ENCODE assay signal across 21 cellular contexts in the genomic region with DNA sequence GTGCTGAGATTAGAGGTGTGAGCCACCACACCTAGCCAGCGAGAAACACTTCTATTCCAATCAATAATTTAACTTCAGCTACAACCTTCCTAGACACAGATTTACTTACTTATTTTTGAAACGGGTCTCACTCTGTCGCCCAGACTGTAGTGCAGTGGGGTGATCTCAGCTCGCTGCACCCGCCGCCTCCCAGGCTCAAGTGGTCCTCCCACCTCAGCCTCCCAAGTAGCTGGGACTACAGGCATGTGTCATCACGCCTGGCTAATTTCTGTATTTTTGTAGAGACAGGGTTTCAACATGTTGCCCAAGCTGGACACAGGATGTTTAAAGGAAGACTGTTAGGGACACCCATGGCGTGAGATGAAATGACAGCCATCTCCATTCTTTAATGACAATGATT.
A peak's percentile ranks its signal among the peaks of the same experiment; 100 is the strongest.
DNase-seq lines count a peak whose midpoint lies in the region; ATAC-seq and TF ChIP-seq lines count a peak whose summit lies in the region.
"Had no signal": no experiment of that assay in that cellular context is flagged by ENCODE, and none has a peak within 500 bp of the region (broad histone marks: within the 10 kb centered on the region; RNA-seq: fewer than 3 reads in every experiment).

No MANE protein-coding gene starts in this region.

- intact Hi-C loops in stomach (cut with DNase I; ENCODE audit: low total_unique reads), result no loop called here

- DNase-seq in activated naive CD4-positive, alpha-beta T cell treated with anti-CD3 and anti-CD28 coated beads, Interleukin-2, amount 50 U/mL, for 72 hours (ENCODE audit: low spot score in 2 of 2), result no peak
- no peak for DNase-seq in endothelial cell (ENCODE audit: low spot score)
- no peak for DNase-seq in stimulated activated naive B cell treated with anti-CD40 and anti-IgM and Interleukin-4, amounts not matched to agents 10 μg/mL and 1 μg/mL and 100 μg/mL, for 72 hours
- no peak for DNase-seq in T-helper 2 cell
- DNase-seq in stomach, result no peak
- DNase-seq: CD4-positive, alpha-beta memory T cell; COR-L47; DMS53; GM23248; H7; MM.1S; NCI-H2029; NCI-H526 treated with DMSO at 0.1 percent for 48 hours; RPMI8226; SHP77 treated with DMSO at 0.1 percent for 48 hours had no signal

- H3K27me3 Mint-ChIP-seq in activated naive CD4-positive, alpha-beta T cell treated with anti-CD3 and anti-CD28 coated beads, Interleukin-2, amount 50 U/mL, for 24 hours, result no peaks in the 10 kb centered on the region
- peaks cover 10% of the 10 kb centered on the region for H3K27me3 Mint-ChIP-seq in endothelial cell (ENCODE audit: unreplicated experiment)
- no peaks in the 10 kb centered on the region for H3K27me3 Mint-ChIP-seq in stimulated activated naive B cell treated with anti-CD40 and anti-IgM and Interleukin-4, amounts not matched to agents 10 μg/mL and 1 μg/mL and 100 μg/mL, for 72 hours
- H3K27me3 Mint-ChIP-seq: CD4-positive, alpha-beta memory T cell; IgD-negative memory B cell had no signal

- 0 out of 2 replicates have a peak, but pooled peaks cover 3% of the 10 kb centered on the region for H3K4me1 ChIP-seq in HEK293 (ENCODE audit: control insufficient read depth, insufficient read depth, low read length)
- H3K4me1 ChIP-seq in stomach, result peaks cover 0 to 39% (median 15%) of the 10 kb centered on the region in 4 donors

- 80 to 97% (median 95%) methylated on average over 8 of the region's 8 CpGs for WGBS in stomach, 5 donors

- no peaks in the 10 kb centered on the region for H3K9me3 Mint-ChIP-seq in activated naive CD4-positive, alpha-beta T cell treated with anti-CD3 and anti-CD28 coated beads, Interleukin-2, amount 50 U/mL, for 24 hours
- H3K9me3 Mint-ChIP-seq in activated naive CD4-positive, alpha-beta T cell treated with anti-CD3 and anti-CD28 coated beads, Interleukin-2, amount 50 U/mL, for 72 hours, result no peaks in the 10 kb centered on the region
- no peaks in the 10 kb centered on the region for H3K9me3 Mint-ChIP-seq in endothelial cell (ENCODE audit: unreplicated experiment)
- H3K9me3 Mint-ChIP-seq in stimulated activated naive B cell treated with anti-CD40 and anti-IgM and Interleukin-4, amounts not matched to agents 10 μg/mL and 1 μg/mL and 100 μg/mL, for 72 hours, result no peaks in the 10 kb centered on the region
- H3K9me3 Mint-ChIP-seq: CD4-positive, alpha-beta memory T cell; IgD-negative memory B cell had no signal

- no peak overlapping the region for H3K4me3 Mint-ChIP-seq in activated naive CD4-positive, alpha-beta T cell treated with anti-CD3 and anti-CD28 coated beads, Interleukin-2, amount 50 U/mL, for 24 hours
- H3K4me3 Mint-ChIP-seq in endothelial cell (ENCODE audit: unreplicated experiment), result no peak overlapping the region
- no peak overlapping the region for H3K4me3 Mint-ChIP-seq in stimulated activated naive B cell treated with anti-CD40 and anti-IgM and Interleukin-4, amounts not matched to agents 10 μg/mL and 1 μg/mL and 100 μg/mL, for 72 hours
- H3K4me3 Mint-ChIP-seq: CD4-positive, alpha-beta memory T cell; IgD-negative memory B cell had no signal

- H3K9me3 ChIP-seq in HEK293 (ENCODE audit: control insufficient read depth, insufficient read depth, low read depth, low read length), result no peaks in the 10 kb centered on the region
- no peaks in the 10 kb centered on the region for H3K9me3 ChIP-seq in stomach

- H3K36me3 ChIP-seq in HEK293 (ENCODE audit: control insufficient read depth in 2 of 2, insufficient read depth in 1 of 2, low read length in 2 of 2) (peaks cover 0 to 4% of the 10 kb centered on the region in 2 experiments; a peak in 2 of 3 replicates), stomach (no peaks in the 10 kb centered on the region)

- TF ChIP-seq POLR2A in stomach (IDR thresholded peaks at IDR 0.05), result no peak

- H3K4me3 ChIP-seq in HEK293 (ENCODE audit: low read depth, low read length) (no peak overlapping the region), stomach (no peak overlapping the region)
- H3K4me3 ChIP-seq: GM23248 had no signal

- TF ChIP-seq CTCF in HEK293 (tag by site-specific recombination; IDR thresholded peaks at IDR 0.05) (no peak), endothelial cell (IDR thresholded peaks at IDR 0.05; ENCODE audit: unreplicated experiment) (no peak), stomach (IDR thresholded peaks at IDR 0.05) (no peak)

- POLR2A ChIA-PET in HEK293 (lab: Yijun Ruan, JAX), result no interaction called here

- no peak for ATAC-seq in activated naive CD4-positive, alpha-beta T cell treated with anti-CD3 and anti-CD28 coated beads, Interleukin-2, amount 50 U/mL, for 72 hours
- no peak for ATAC-seq in stimulated activated naive B cell treated with anti-CD40 and anti-IgM and Interleukin-4, amounts not matched to agents 10 μg/mL and 1 μg/mL and 100 μg/mL, for 72 hours (replicated peaks)
- no peak for ATAC-seq in HG03196 (IDR thresholded peaks at IDR 0.05; ENCODE audit: unreplicated experiment)

- CTCF ChIA-PET in HEK293 (lab: Yijun Ruan, JAX), result interaction anchor here (0.8 kb wide), 1 partner anchor 21 kb away, joined by 3 read pairs; no protein-coding TSS in a partner anchor

- H3K27me3 ChIP-seq in stomach, result no peaks in the 10 kb centered on the region

- H3K27ac ChIP-seq in HEK293 (ENCODE audit: extremely low read depth, low read depth, low read length) (no peak overlapping the region), stomach (no peak overlapping the region)
- H3K27ac ChIP-seq: 22Rv1, GM23248, KMS-11 had no signal

- no peaks in the 10 kb centered on the region for H3K36me3 Mint-ChIP-seq in activated naive CD4-positive, alpha-beta T cell treated with anti-CD3 and anti-CD28 coated beads, Interleukin-2, amount 50 U/mL, for 24 hours
- no peaks in the 10 kb centered on the region for H3K36me3 Mint-ChIP-seq in activated naive CD4-positive, alpha-beta T cell treated with anti-CD3 and anti-CD28 coated beads, Interleukin-2, amount 50 U/mL, for 72 hours
- peaks cover 3% of the 10 kb centered on the region for H3K36me3 Mint-ChIP-seq in endothelial cell (ENCODE audit: low read depth, unreplicated experiment)
- peaks cover 40 to 53% of the 10 kb centered on the region in 2 donors for H3K36me3 Mint-ChIP-seq in stimulated activated naive B cell treated with anti-CD40 and anti-IgM and Interleukin-4, amounts not matched to agents 10 μg/mL and 1 μg/mL and 100 μg/mL, for 72 hours

- H3K27ac Mint-ChIP-seq in activated naive CD4-positive, alpha-beta T cell treated with anti-CD3 and anti-CD28 coated beads, Interleukin-2, amount 50 U/mL, for 24 hours, result peak overlapping the region; percentile 55
- no peak overlapping the region for H3K27ac Mint-ChIP-seq in activated naive CD4-positive, alpha-beta T cell treated with anti-CD3 and anti-CD28 coated beads, Interleukin-2, amount 50 U/mL, for 72 hours
- peak overlapping the region; percentile 64 for H3K27ac Mint-ChIP-seq in endothelial cell (ENCODE audit: unreplicated experiment)
- peak overlapping the region; percentile 91 for H3K27ac Mint-ChIP-seq in stimulated activated naive B cell treated with anti-CD40 and anti-IgM and Interleukin-4, amounts not matched to agents 10 μg/mL and 1 μg/mL and 100 μg/mL, for 72 hours
- H3K27ac Mint-ChIP-seq: IgD-negative memory B cell had no signal

- TF ChIP-seq EP300 in stomach (IDR thresholded peaks at IDR 0.05), result no peak

- peaks cover 8% of the 10 kb centered on the region for H3K4me1 Mint-ChIP-seq in activated naive CD4-positive, alpha-beta T cell treated with anti-CD3 and anti-CD28 coated beads, Interleukin-2, amount 50 U/mL, for 24 hours
- peaks cover 40% of the 10 kb centered on the region for H3K4me1 Mint-ChIP-seq in endothelial cell (ENCODE audit: unreplicated experiment)
- peaks cover 67 to 91% of the 10 kb centered on the region in 2 donors for H3K4me1 Mint-ChIP-seq in stimulated activated naive B cell treated with anti-CD40 and anti-IgM and Interleukin-4, amounts not matched to agents 10 μg/mL and 1 μg/mL and 100 μg/mL, for 72 hours

TF ChIP-seq in HEK293, 187 proteins besides CTCF, POLR2A, EP300 and RAD21:
- TF ChIP-seq ZNF121 (tag by site-specific recombination; IDR thresholded peaks at IDR 0.05) (0 out of 2 replicates have a peak, but pooled peaks have one; percentile 30), ZNF350 (tag by site-specific recombination; IDR thresholded peaks at IDR 0.05) (no peak), ZFHX2 (tag by site-specific recombination; conservative IDR thresholded peaks at IDR 0.05) (peak; percentile 28), GLIS1 (tag by site-specific recombination; IDR thresholded peaks at IDR 0.05) (peak; percentile 58), ZNF16 (tag by site-specific recombination; IDR thresholded peaks at IDR 0.05; ENCODE audit: low read depth) (no peak), ZNF677 (tag by site-specific recombination; IDR thresholded peaks at IDR 0.05) (no peak), ZNF155 (tag by site-specific recombination; IDR thresholded peaks at IDR 0.05) (no peak)
- TF ChIP-seq, protein P1, sequence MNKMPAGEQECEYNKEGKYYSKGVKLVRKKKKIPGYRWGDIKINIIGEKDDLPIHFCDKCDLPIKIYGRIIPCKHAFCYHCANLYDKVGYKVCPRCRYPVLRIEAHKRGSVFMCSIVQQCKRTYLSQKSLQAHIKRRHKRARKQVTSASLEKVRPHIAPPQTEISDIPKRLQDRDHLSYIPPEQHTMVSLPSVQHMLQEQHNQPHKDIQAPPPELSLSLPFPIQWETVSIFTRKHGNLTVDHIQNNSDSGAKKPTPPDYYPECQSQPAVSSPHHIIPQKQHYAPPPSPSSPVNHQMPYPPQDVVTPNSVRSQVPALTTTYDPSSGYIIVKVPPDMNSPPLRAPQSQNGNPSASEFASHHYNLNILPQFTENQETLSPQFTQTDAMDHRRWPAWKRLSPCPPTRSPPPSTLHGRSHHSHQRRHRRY (tag by site-specific recombination; IDR thresholded peaks at IDR 0.05), result no peak

Comparison
In these comparisons a context has a peak if more than half of its experiments do, and no peak if none do; other contexts are left out.
1. H3K27ac Mint-ChIP-seq: peak in activated naive CD4-positive, alpha-beta T cell treated with anti-CD3 and anti-CD28 coated beads, Interleukin-2, amount 50 U/mL, for 24 hours (single experiment), endothelial cell (single experiment) and stimulated activated naive B cell treated with anti-CD40 and anti-IgM and Interleukin-4, amounts not matched to agents 10 μg/mL and 1 μg/mL and 100 μg/mL, for 72 hours (single experiment); none in activated naive CD4-positive, alpha-beta T cell treated with anti-CD3 and anti-CD28 coated beads, Interleukin-2, amount 50 U/mL, for 72 hours (0 of 2).